ENCODE assay signal across 10 cellular contexts in genomic region chr6:37049990-37050853, GRCh38. TPM values are rescaled to one million over a fixed set of nuclear protein-coding genes. Genes with fewer than 3 reads are reported as not detected.
DNase-seq lines count a peak whose midpoint lies in the region; ATAC-seq and TF ChIP-seq lines count a peak whose summit lies in the region.
"Had no signal": no experiment of that assay in that cellular context is flagged by ENCODE, and none has a peak within 500 bp of the region (broad histone marks: within the 10 kb centered on the region; RNA-seq: fewer than 3 reads in every experiment).

No MANE protein-coding gene starts in this region.

- DNase-seq in CD14-positive monocyte (ENCODE audit: low spot score) (peak; percentile 89), spleen (peak; percentile 95), NCI-H345 (lab: John Stamatoyannopoulos, UW) (no peak), glomerular visceral epithelial cell (ENCODE audit: extremely low spot score) (no peak), HAP-1 (ENCODE audit: low spot score in 2 of 2) (no peak)
- DNase-seq in activated CD4-positive, alpha-beta T cell treated with anti-CD3 and anti-CD28 coated beads for 48 hours: peak; percentile 72

- ATAC-seq in HG03342 (IDR thresholded peaks at IDR 0.05; ENCODE audit: unreplicated experiment): peak; percentile 47

- H3K4me3 ChIP-seq in esophagus (ENCODE audit: low read depth in 1 of 2, low read length in 2 of 2): no peak overlapping the region
- H3K4me3 ChIP-seq in spleen: peak overlapping the region in 3 of 8 donors; percentile 10 to 54 (median 24)
- H3K4me3 ChIP-seq in HAP-1: no peak overlapping the region

- peaks cover 2 to 9% of the 10 kb centered on the region in 2 donors for H3K36me3 Mint-ChIP-seq in CD14-positive monocyte

- H3K27ac ChIP-seq in esophagus (ENCODE audit: low read depth in 2 of 2, low read length in 1 of 2): peak overlapping the region; percentile 57 to 64
- peak overlapping the region; percentile 73 to 94 (median 85) for H3K27ac ChIP-seq in spleen

- H3K27me3 ChIP-seq in esophagus (ENCODE audit: control insufficient read depth in 1 of 2, insufficient read depth in 2 of 2, low read length in 2 of 2) (no peaks in the 10 kb centered on the region), spleen (replicated peaks in 1 of 7) (no peaks in the 10 kb centered on the region), HAP-1 (ENCODE audit: low read depth) (no peaks in the 10 kb centered on the region)

- no peak for TF ChIP-seq CTCF in CD14-positive monocyte (IDR thresholded peaks at IDR 0.05)
- TF ChIP-seq CTCF in spleen (IDR thresholded peaks at IDR 0.05 in 8 of 11, conservative IDR thresholded peaks at IDR 0.05 in 3 of 11): peak in 2 of 11 experiments; percentile 26 to 28

- TF ChIP-seq POLR2A in spleen (IDR thresholded peaks at IDR 0.05): no peak

- in situ Hi-C loops in HAP-1 (cut with MboI; ENCODE audit: low sequenced_read_pairs): loop anchor here (5.0 kb wide), 1 partner anchor 122 kb away; the partner anchor contains the start of gene PIM1

- H3K27ac Mint-ChIP-seq in CD14-positive monocyte: peak overlapping the region; percentile 97 to 99 (median 99)

- no peaks in the 10 kb centered on the region for H3K9me3 Mint-ChIP-seq in CD14-positive monocyte

- peaks cover 59% of the 10 kb centered on the region for H3K4me1 Mint-ChIP-seq in CD14-positive monocyte

- peaks cover 0 to 9% (median 8%) of the 10 kb centered on the region in 3 donors for H3K27me3 Mint-ChIP-seq in CD14-positive monocyte (ENCODE audit: low read depth in 3 of 3)

- H3K36me3 ChIP-seq in esophagus (ENCODE audit: control insufficient read depth in 2 of 2, insufficient read depth in 2 of 2, low read length in 1 of 2): no peaks in the 10 kb centered on the region
- no peaks in the 10 kb centered on the region for H3K36me3 ChIP-seq in spleen
- H3K36me3 ChIP-seq in HAP-1 (replicated peaks): no peaks in the 10 kb centered on the region

- WGBS in esophagus, 2 donors: 54 to 57% methylated on average over 23 to 24 of the region's 24 CpGs
- 12 to 20% (median 15%) methylated on average over 18 to 24 of the region's 24 CpGs for WGBS in spleen, 5 donors

- intact Hi-C loops in CD14-positive monocyte (cut with micrococcal nuclease): loop anchor here (1.0 to 10.0 kb wide), 4 partner anchors 49 to 165 kb away; partner anchors contain the start of gene PIM1 (in 1 of the 2)
- intact Hi-C loops in spleen (cut with DNase I; ENCODE audit: low total_unique reads): loop anchor here (2.0 kb wide), 1 partner anchor 123 kb away; no protein-coding TSS in a partner anchor

- no peaks in the 10 kb centered on the region for H3K9me3 ChIP-seq in esophagus (ENCODE audit: control insufficient read depth in 2 of 2, insufficient read depth in 1 of 2, low read depth in 1 of 2, low read length in 1 of 2)
- H3K9me3 ChIP-seq in spleen: no peaks in the 10 kb centered on the region
- H3K9me3 ChIP-seq in HAP-1: no peaks in the 10 kb centered on the region

- H3K4me3 Mint-ChIP-seq in CD14-positive monocyte: peak overlapping the region; percentile 69 to 79

- H3K4me1 ChIP-seq in esophagus (ENCODE audit: control insufficient read depth in 2 of 2, insufficient read depth in 2 of 2, low read length in 1 of 2): peaks cover 0 to 30% of the 10 kb centered on the region in 2 donors
- peaks cover 33 to 65% (median 54%) of the 10 kb centered on the region in 6 donors for H3K4me1 ChIP-seq in spleen
- H3K4me1 ChIP-seq in HAP-1: peaks cover 7% of the 10 kb centered on the region

RNA-seq across cellular contexts. Expression of gene FGD2, which starts 44.8 kb away (rescaled TPM):
- 10 to 100 TPM; 25.3 to 50.0 TPM for polyA plus RNA-seq in CD14-positive monocyte
- 1 to 10 TPM; 4.1 to 4.3 TPM for polyA plus RNA-seq in esophagus
- total RNA-seq in spleen: 100 to 1,000 TPM; 200 to 426 (median 316) TPM
- 100 to 1,000 TPM in 1 of 3 donors, 10 to 100 TPM in 2; 63.4 to 121 (median 84.2) TPM for polyA plus RNA-seq in spleen
- total RNA-seq: myocyte had no signal
- polyA plus RNA-seq: BJ had no signal

Comparison
In these comparisons a context has a peak if more than half of its experiments do, and no peak if none do; other contexts are left out.
1. DNase-seq: peak in CD14-positive monocyte (single experiment), activated CD4-positive, alpha-beta T cell treated with anti-CD3 and anti-CD28 coated beads for 48 hours (single experiment) and spleen (single experiment); none in NCI-H345 (single experiment), glomerular visceral epithelial cell (single experiment) and HAP-1 (0 of 2).
2. RNA of gene FGD2, which starts 44.8 kb away (polyA plus RNA-seq): 63.4 to 121 TPM in spleen and 25.3 to 50.0 TPM in CD14-positive monocyte; 4.1 to 4.3 TPM in esophagus; every median in the first group is over 4 times any median in the second.